Comparison of ENCODE assay signal across 20 cellular contexts in genomic region chr17:59199398-59199797, GRCh38.
"Had no signal": no experiment of that assay in that cellular context is flagged by ENCODE, and none has a peak within 500 bp of the region (broad histone marks: within the 10 kb centered on the region; RNA-seq: fewer than 3 reads in every experiment).

No MANE protein-coding gene starts in this region.

- ATAC-seq: K562, Panc1, PC-3 had no signal

- H3K4me3 ChIP-seq: K562 had no signal

- H3K9me3 Mint-ChIP-seq: IgD-negative memory B cell had no signal

- H3K4me3 Mint-ChIP-seq: IgD-negative memory B cell had no signal

- H3K27ac Mint-ChIP-seq: IgD-negative memory B cell had no signal

- H3K9me3 ChIP-seq: SK-N-SH had no signal

- H3K27me3 Mint-ChIP-seq: IgD-negative memory B cell had no signal

- H3K4me1 Mint-ChIP-seq: IgD-negative memory B cell had no signal

- H3K36me3 Mint-ChIP-seq: IgD-negative memory B cell had no signal

- DNase-seq: Kasumi-1, MM.1S, NCI-H1092 treated with DMSO at 0.1 percent for 48 hours, NCI-H1436, NCI-H187, NCI-H2029, NCI-H2081 treated with DMSO at 0.1 percent for 48 hours, NCI-H2171, NCI-H226, NCI-H446, NCI-H510A, NCI-H524 treated with DMSO at 0.1 percent for 48 hours, NCI-H69, NCI-H774, PC-3, SHP77, SK-N-SH had no signal
